Comparison of ENCODE assay signal across 1 cellular context in the genomic region with DNA sequence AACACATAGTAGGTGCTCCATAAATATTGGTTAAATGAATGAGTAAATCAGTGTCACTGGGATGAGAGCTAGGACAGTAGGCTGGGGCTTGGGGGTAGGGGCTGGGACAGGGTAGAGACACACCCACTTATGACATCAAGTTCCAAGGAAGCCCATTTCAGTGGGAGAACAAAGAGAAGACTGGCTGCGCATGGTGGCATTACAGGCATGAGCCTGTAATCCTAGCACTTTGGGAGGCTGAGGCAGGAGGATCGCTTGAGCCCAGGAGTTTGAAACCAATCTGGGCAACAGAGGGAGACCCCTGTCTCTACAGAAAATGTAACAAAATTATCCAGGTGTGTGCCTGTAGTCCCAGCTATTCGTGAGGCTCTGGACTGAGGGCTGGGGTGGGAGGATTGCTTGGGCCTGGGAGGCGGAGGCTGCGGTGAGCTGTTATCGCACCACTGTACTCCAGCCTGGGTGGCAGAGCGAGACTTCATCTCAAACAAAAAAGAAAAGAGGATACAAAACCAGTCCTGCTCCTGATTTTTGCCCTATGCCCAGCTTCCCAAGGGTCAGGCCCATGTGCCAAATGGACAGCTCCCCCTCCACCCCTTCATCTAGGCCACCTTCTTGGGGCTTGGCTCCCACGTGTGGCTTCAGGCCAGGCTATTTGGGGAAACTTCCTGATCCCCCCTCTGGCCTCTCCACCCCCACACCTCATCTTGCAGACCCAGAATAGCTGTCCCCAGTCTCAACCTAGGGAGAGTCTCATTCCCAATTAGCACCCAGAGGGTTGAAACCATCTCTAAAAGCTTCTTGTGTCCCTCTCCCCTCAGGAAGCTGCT.
TF ChIP-seq lines count a peak whose summit lies in the region.

No MANE protein-coding gene starts in this region.

TF ChIP-seq in K562, 482 proteins besides CTCF, POLR2A, EP300 and RAD21 (continued from another document):
- TF ChIP-seq, protein P1, sequence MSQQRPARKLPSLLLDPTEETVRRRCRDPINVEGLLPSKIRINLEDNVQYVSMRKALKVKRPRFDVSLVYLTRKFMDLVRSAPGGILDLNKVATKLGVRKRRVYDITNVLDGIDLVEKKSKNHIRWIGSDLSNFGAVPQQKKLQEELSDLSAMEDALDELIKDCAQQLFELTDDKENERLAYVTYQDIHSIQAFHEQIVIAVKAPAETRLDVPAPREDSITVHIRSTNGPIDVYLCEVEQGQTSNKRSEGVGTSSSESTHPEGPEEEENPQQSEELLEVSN (IDR thresholded peaks at IDR 0.05; ENCODE audit: borderline replicate concordance in 1 of 2, extremely low read depth in 1 of 2, insufficient read depth in 1 of 2, insufficient read length in 1 of 2, low read depth in 1 of 2, low read length in 1 of 2, poor library complexity in 1 of 2, severe bottlenecking in 1 of 2): peak in 1 of 2 experiments; percentile 21
- TF ChIP-seq, protein P2, sequence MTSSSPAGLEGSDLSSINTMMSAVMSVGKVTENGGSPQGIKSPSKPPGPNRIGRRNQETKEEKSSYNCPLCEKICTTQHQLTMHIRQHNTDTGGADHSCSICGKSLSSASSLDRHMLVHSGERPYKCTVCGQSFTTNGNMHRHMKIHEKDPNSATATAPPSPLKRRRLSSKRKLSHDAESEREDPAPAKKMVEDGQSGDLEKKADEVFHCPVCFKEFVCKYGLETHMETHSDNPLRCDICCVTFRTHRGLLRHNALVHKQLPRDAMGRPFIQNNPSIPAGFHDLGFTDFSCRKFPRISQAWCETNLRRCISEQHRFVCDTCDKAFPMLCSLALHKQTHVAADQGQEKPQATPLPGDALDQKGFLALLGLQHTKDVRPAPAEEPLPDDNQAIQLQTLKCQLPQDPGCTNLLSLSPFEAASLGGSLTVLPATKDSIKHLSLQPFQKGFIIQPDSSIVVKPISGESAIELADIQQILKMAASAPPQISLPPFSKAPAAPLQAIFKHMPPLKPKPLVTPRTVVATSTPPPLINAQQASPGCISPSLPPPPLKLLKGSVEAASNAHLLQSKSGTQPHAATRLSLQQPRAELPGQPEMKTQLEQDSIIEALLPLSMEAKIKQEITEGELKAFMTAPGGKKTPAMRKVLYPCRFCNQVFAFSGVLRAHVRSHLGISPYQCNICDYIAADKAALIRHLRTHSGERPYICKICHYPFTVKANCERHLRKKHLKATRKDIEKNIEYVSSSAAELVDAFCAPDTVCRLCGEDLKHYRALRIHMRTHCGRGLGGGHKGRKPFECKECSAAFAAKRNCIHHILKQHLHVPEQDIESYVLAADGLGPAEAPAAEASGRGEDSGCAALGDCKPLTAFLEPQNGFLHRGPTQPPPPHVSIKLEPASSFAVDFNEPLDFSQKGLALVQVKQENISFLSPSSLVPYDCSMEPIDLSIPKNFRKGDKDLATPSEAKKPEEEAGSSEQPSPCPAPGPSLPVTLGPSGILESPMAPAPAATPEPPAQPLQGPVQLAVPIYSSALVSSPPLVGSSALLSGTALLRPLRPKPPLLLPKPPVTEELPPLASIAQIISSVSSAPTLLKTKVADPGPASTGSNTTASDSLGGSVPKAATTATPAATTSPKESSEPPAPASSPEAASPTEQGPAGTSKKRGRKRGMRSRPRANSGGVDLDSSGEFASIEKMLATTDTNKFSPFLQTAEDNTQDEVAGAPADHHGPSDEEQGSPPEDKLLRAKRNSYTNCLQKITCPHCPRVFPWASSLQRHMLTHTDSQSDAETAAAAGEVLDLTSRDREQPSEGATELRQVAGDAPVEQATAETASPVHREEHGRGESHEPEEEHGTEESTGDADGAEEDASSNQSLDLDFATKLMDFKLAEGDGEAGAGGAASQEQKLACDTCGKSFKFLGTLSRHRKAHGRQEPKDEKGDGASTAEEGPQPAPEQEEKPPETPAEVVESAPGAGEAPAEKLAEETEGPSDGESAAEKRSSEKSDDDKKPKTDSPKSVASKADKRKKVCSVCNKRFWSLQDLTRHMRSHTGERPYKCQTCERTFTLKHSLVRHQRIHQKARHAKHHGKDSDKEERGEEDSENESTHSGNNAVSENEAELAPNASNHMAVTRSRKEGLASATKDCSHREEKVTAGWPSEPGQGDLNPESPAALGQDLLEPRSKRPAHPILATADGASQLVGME (CRISPR knock-in tag; IDR thresholded peaks at IDR 0.05): 0 out of 2 replicates have a peak, but pooled peaks have one; percentile 13
